Comparison of ENCODE assay signal across 8 cellular contexts in genomic region chr7:101743241-101743994, GRCh38.
DNase-seq lines count a peak whose midpoint lies in the region; ATAC-seq and TF ChIP-seq lines count a peak whose summit lies in the region.

No MANE protein-coding gene starts in this region.

- no peaks in the 10 kb centered on the region for H3K9me3 Mint-ChIP-seq in activated T-cell treated with anti-CD3 and anti-CD28 coated beads, Interleukin-2, amount 50 U/mL, for 4 hours

- peak overlapping the region; percentile 90 for H3K4me2 ChIP-seq in PC-3 (ENCODE audit: low read length)

- peaks cover 20% of the 10 kb centered on the region for H3K27me3 ChIP-seq in BJ (ENCODE audit: control insufficient read depth, insufficient read depth, low read length)
- no peaks in the 10 kb centered on the region for H3K27me3 ChIP-seq in HL-60 (ENCODE audit: insufficient read depth, poor library complexity, severe bottlenecking)
- no peaks in the 10 kb centered on the region for H3K27me3 ChIP-seq in PC-3 (ENCODE audit: low read length)
- H3K27me3 ChIP-seq in neutrophil, result no peaks in the 10 kb centered on the region
- no peaks in the 10 kb centered on the region for H3K27me3 ChIP-seq in thoracic aorta (replicated peaks; ENCODE audit: insufficient read depth)

- H3K27me3 Mint-ChIP-seq in activated T-cell treated with anti-CD3 and anti-CD28 coated beads, Interleukin-2, amount 50 U/mL, for 4 hours (ENCODE audit: low read depth), result no peaks in the 10 kb centered on the region

- no peaks in the 10 kb centered on the region for H3K9me2 ChIP-seq in PC-3 (replicated peaks; ENCODE audit: low read length)

- peak overlapping the region; percentile 45 for H3K4me3 ChIP-seq in BJ (ENCODE audit: low read depth, low read length)
- H3K4me3 ChIP-seq in HL-60 (replicated peaks; ENCODE audit: insufficient read depth, low read length), result peak overlapping the region; percentile 52
- peak overlapping the region; percentile 69 for H3K4me3 ChIP-seq in PC-3 (ENCODE audit: low read length)
- H3K4me3 ChIP-seq in fibroblast of pulmonary artery (replicated peaks; ENCODE audit: low read depth, low read length), result peak overlapping the region; percentile 52
- H3K4me3 ChIP-seq in neutrophil (ENCODE audit: low read depth in 1 of 2, low read length in 1 of 2), result peak overlapping the region; percentile 76 to 80
- H3K4me3 ChIP-seq in thoracic aorta, result peak overlapping the region; percentile 73

- H3F3A ChIP-seq in PC-3 (ENCODE audit: low read length, unreplicated experiment), result no peaks in the 10 kb centered on the region

- H3K4me1 Mint-ChIP-seq in activated T-cell treated with anti-CD3 and anti-CD28 coated beads, Interleukin-2, amount 50 U/mL, for 4 hours (ENCODE audit: low read depth), result peaks cover 11% of the 10 kb centered on the region

- H3K36me3 Mint-ChIP-seq in activated T-cell treated with anti-CD3 and anti-CD28 coated beads, Interleukin-2, amount 50 U/mL, for 4 hours (ENCODE audit: insufficient read depth), result no peaks in the 10 kb centered on the region

- H3K36me3 ChIP-seq in BJ (ENCODE audit: control insufficient read depth, insufficient read depth, low read length) (no peaks in the 10 kb centered on the region), PC-3 (ENCODE audit: low read depth, low read length) (no peaks in the 10 kb centered on the region), neutrophil (no peaks in the 10 kb centered on the region), thoracic aorta (no peaks in the 10 kb centered on the region)

- H3K4me1 ChIP-seq in PC-3 (ENCODE audit: insufficient read depth, low read length) (peaks cover 13% of the 10 kb centered on the region), neutrophil (ENCODE audit: control insufficient read depth in 1 of 2, insufficient read depth in 1 of 2, low read depth in 1 of 2, low read length in 1 of 2) (peaks cover 50% of the 10 kb centered on the region in 2 experiments), thoracic aorta (ENCODE audit: control insufficient read depth in 1 of 2, low read depth in 2 of 2) (peaks cover 4 to 9% of the 10 kb centered on the region in 2 donors)

- BruUV-seq in PC-3 (replicated peaks; lab: Mats Ljungman, UMichigan), result no TSS peak

- POLR2A ChIA-PET in BJ (lab: Charles Lee) (no interaction called here), PC-3 (lab: Charles Lee; ENCODE audit: unreplicated experiment) (no interaction called here)

- H3K9ac ChIP-seq in PC-3 (ENCODE audit: low read length), result no peak overlapping the region

- TF ChIP-seq CTCF in BJ (IDR thresholded peaks at IDR 0.05; ENCODE audit: insufficient read depth, low read depth, low read length) (peak; percentile 53), HL-60 (IDR thresholded peaks at IDR 0.05; ENCODE audit: insufficient read depth, low read length) (no peak), PC-3 (conservative IDR thresholded peaks at IDR 0.05; ENCODE audit: low read depth, low read length) (peak; percentile 59), fibroblast of pulmonary artery (IDR thresholded peaks at IDR 0.05; ENCODE audit: low read length, missing control alignments) (peak; percentile 22), neutrophil (IDR thresholded peaks at IDR 0.05) (peak; percentile 35), thoracic aorta (IDR thresholded peaks at IDR 0.05) (peak; percentile 38)

- no peaks in the 10 kb centered on the region for H3K79me2 ChIP-seq in PC-3 (ENCODE audit: low read length)

- H3K4me3 Mint-ChIP-seq in activated T-cell treated with anti-CD3 and anti-CD28 coated beads, Interleukin-2, amount 50 U/mL, for 4 hours, result peak overlapping the region; percentile 77

- intact Hi-C loops in PC-3 (cut with micrococcal nuclease), result loop anchor here (1.0 kb wide), 1 partner anchor 73 kb away; no protein-coding TSS in a partner anchor

- CTCF ChIA-PET in BJ (lab: Yijun Ruan, JAX), result interaction anchor here (0.6 to 2.7 kb wide), 12 partner anchors 9 to 527 kb away, joined by 3 to 14 read pairs (median 4); no protein-coding TSS in a partner anchor
- CTCF ChIA-PET in PC-3 (lab: Charles Lee), result interaction anchor here (0.6 kb wide), 1 partner anchor 113 kb away, joined by 4 read pairs; no protein-coding TSS in a partner anchor

- DNase-seq in BJ (ENCODE audit: low read depth) (no peak), HL-60 (ENCODE audit: low read depth in 1 of 2, low spot score in 1 of 2) (peak; percentile 61 to 68), PC-3 (peak; percentile 49), fibroblast of pulmonary artery (ENCODE audit: low read depth) (peak; percentile 58), thoracic aorta (ENCODE audit: low spot score) (no peak)
- DNase-seq in activated T-cell treated with anti-CD3 and anti-CD28 coated beads, Interleukin-2, amount 50 U/mL, for 4 hours, result peak; percentile 44

- H3K27ac ChIP-seq in HL-60 (replicated peaks) (peak overlapping the region; percentile 52), PC-3 (ENCODE audit: low read length) (no peak overlapping the region), neutrophil (peak overlapping the region; percentile 20), thoracic aorta (no peak overlapping the region)

- peak; percentile 74 for ATAC-seq in PC-3
- peak; percentile 83 to 85 for ATAC-seq in activated T-cell treated with anti-CD3 and anti-CD28 coated beads, Interleukin-2, amount 50 U/mL, for 4 hours
- ATAC-seq in thoracic aorta (ENCODE audit: insufficient number of reproducible peaks, low FRiP score, low read depth), result no peak
- no peak for ATAC-seq in HG03378 (IDR thresholded peaks at IDR 0.05; ENCODE audit: unreplicated experiment)

- H4K20me1 ChIP-seq in PC-3 (ENCODE audit: low read length), result no peaks in the 10 kb centered on the region

- H2AFZ ChIP-seq in PC-3 (ENCODE audit: low read length), result peak overlapping the region; percentile 90

- H3K9me3 ChIP-seq in PC-3 (ENCODE audit: low read length) (no peaks in the 10 kb centered on the region), neutrophil (no peaks in the 10 kb centered on the region), thoracic aorta (no peaks in the 10 kb centered on the region)

Comparison
In these comparisons a context has a peak if more than half of its experiments do, and no peak if none do; other contexts are left out.
1. DNase-seq: peak in HL-60 (2 of 2), PC-3 (single experiment), activated T-cell treated with anti-CD3 and anti-CD28 coated beads, Interleukin-2, amount 50 U/mL, for 4 hours (single experiment) and fibroblast of pulmonary artery (single experiment); none in BJ (single experiment) and thoracic aorta (single experiment).
2. H3K27ac ChIP-seq: peak in HL-60 (single experiment) and neutrophil (single experiment); none in PC-3 (single experiment) and thoracic aorta (0 of 2).
3. ATAC-seq: peak in PC-3 (single experiment) and activated T-cell treated with anti-CD3 and anti-CD28 coated beads, Interleukin-2, amount 50 U/mL, for 4 hours (2 of 2); none in thoracic aorta (single experiment) and HG03378 (single experiment).
4. Peak in every context shown above with its lines, with median percentiles within 50 percentile points of each other: H3K4me3 ChIP-seq.